In the genomic region with DNA sequence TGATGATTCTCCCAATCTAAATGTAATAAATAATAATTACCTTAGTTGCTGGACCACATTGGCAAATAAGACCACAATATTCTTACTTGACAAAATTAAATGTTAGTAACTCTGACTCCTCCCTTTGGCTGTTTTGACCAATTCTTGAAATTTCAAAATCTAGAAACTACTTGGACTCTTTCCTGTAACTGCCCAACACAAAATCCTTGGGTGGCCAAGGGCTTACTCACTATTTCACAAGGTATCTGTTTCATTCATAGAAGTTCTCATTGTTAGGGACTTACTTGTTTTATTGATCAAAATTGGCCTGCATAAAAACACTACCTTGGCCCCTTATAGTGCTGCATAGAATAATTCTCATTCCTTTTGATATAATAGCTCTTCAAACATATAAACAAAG, we compare ENCODE assay signal across 20 cellular contexts. TPM values are rescaled to one million over a fixed set of nuclear protein-coding genes. Genes with fewer than 3 reads are reported as not detected.
DNase-seq lines count a peak whose midpoint lies in the region; ATAC-seq and TF ChIP-seq lines count a peak whose summit lies in the region.
"Had no signal": no experiment of that assay in that cellular context is flagged by ENCODE, and none has a peak within 500 bp of the region (broad histone marks: within the 10 kb centered on the region; RNA-seq: fewer than 3 reads in every experiment).

No MANE protein-coding gene starts in this region.

- H3K27ac ChIP-seq in dorsolateral prefrontal cortex: peak overlapping the region in 30 of 59 donors; percentile 3 to 78 (median 48)

- H3K27me3 ChIP-seq in dorsolateral prefrontal cortex: no peaks in the 10 kb centered on the region

- ATAC-seq in GM21515 (IDR thresholded peaks at IDR 0.05; ENCODE audit: unreplicated experiment) (no peak), GM18907 (IDR thresholded peaks at IDR 0.05; ENCODE audit: unreplicated experiment) (no peak)
- ATAC-seq: GM23338, HCT116 had no signal

- no peaks in the 10 kb centered on the region for H3K27me3 Mint-ChIP-seq in immature natural killer cell (ENCODE audit: low read depth in 3 of 3)
- H3K27me3 Mint-ChIP-seq: CD4-positive, alpha-beta memory T cell had no signal

- H3K4me3 ChIP-seq in dorsolateral prefrontal cortex: no peak overlapping the region
- H3K4me3 ChIP-seq in fibroblast of the aortic adventitia (ENCODE audit: low read depth, low read length): no peak overlapping the region
- H3K4me3 ChIP-seq: GM23338 had no signal

- H3K4me1 Mint-ChIP-seq in immature natural killer cell: no peaks in the 10 kb centered on the region
- H3K4me1 Mint-ChIP-seq: CD4-positive, alpha-beta memory T cell had no signal

- H3K9me3 Mint-ChIP-seq in immature natural killer cell: peaks cover 0 to 20% (median 2%) of the 10 kb centered on the region in 6 donors
- H3K9me3 Mint-ChIP-seq: GM23338, H9 had no signal

- DNase-seq in dorsolateral prefrontal cortex (no peak), fibroblast of gingiva (ENCODE audit: low read depth) (peak; percentile 59), fibroblast of the aortic adventitia (ENCODE audit: low read depth) (peak; percentile 13), SK-N-DZ (ENCODE audit: low spot score) (no peak), immature natural killer cell (no peak)
- DNase-seq: C1 segment of cervical spinal cord; Calu3; CD4-positive, alpha-beta memory T cell; COR-L47; DMS53; DMS79 treated with DMSO at 0.1 percent for 48 hours; GF-D8; H9 had no signal

- H3K27ac Mint-ChIP-seq in immature natural killer cell: no peak overlapping the region
- H3K27ac Mint-ChIP-seq: CD4-positive, alpha-beta memory T cell; GM23338; H9 had no signal

- TF ChIP-seq CTCF in dorsolateral prefrontal cortex (IDR thresholded peaks at IDR 0.05 in 54 of 56, conservative IDR thresholded peaks at IDR 0.05 in 2 of 56; ENCODE audit: low read depth in 1 of 56, partially characterized antibody in 56 of 56) (no peak), fibroblast of the aortic adventitia (IDR thresholded peaks at IDR 0.05; ENCODE audit: insufficient read depth, low read length) (no peak)

- no peaks in the 10 kb centered on the region for H3K36me3 Mint-ChIP-seq in immature natural killer cell
- H3K36me3 Mint-ChIP-seq: CD4-positive, alpha-beta memory T cell had no signal

- H3K4me3 Mint-ChIP-seq in immature natural killer cell: no peak overlapping the region
- H3K4me3 Mint-ChIP-seq: CD4-positive, alpha-beta memory T cell; GM23338; H9 had no signal

- intact Hi-C loops in dorsolateral prefrontal cortex (cut with DNase I): no loop called here

RNA-seq across cellular contexts. Expression of a gene that starts 19.4 kb away (rescaled TPM):
- total RNA-seq in dorsolateral prefrontal cortex: 10 to 100 TPM; 21.1 to 77.0 (median 41.3) TPM
- total RNA-seq in fibroblast of the aortic adventitia (ENCODE audit: low replicate concordance): 0.09 TPM in 1 of 2 replicates, not detected in the other
- polyA plus RNA-seq in SK-N-DZ (2014; cell fraction: cytosol; rRNA removed): 0.09 and 0.18 TPM in 2 replicates
- polyA plus RNA-seq in SK-N-DZ (2014; cell fraction: nucleus; rRNA removed): 0.06 TPM in 1 of 2 replicates, not detected in the other
- not detected for polyA plus RNA-seq in immature natural killer cell
- total RNA-seq: A172; Calu3; CD4-positive, alpha-beta memory T cell; Daoy; G401; H9 had no signal
- polyA plus RNA-seq: CD4-positive, alpha-beta memory T cell; GM23338 had no signal

Comparison
In these comparisons a context has a peak if more than half of its experiments do, and no peak if none do; other contexts are left out.
1. DNase-seq: peak in fibroblast of gingiva (single experiment) and fibroblast of the aortic adventitia (single experiment); none in dorsolateral prefrontal cortex (0 of 10), SK-N-DZ (single experiment) and immature natural killer cell (0 of 3).
2. RNA of a gene that starts 19.4 kb away (total RNA-seq): 21.1 to 77.0 TPM in dorsolateral prefrontal cortex; 0.09 TPM in fibroblast of the aortic adventitia; every median in the first group is over 10 times any median in the second.